ENCODE assay signal across 8 cellular contexts in genomic region chr17:2179615-2180295, GRCh38.
A peak's percentile ranks its signal among the peaks of the same experiment; 100 is the strongest.
DNase-seq lines count a peak whose midpoint lies in the region; ATAC-seq and TF ChIP-seq lines count a peak whose summit lies in the region.

No MANE protein-coding gene starts in this region.

- peak overlapping the region; percentile 42 for H3K4me3 Mint-ChIP-seq in type B pancreatic cell
- H3K4me3 Mint-ChIP-seq in stimulated activated memory B cell treated with anti-CD40 and anti-IgM and Interleukin-4, amounts not matched to agents 10 μg/mL and 1 μg/mL and 100 μg/mL, for 72 hours, result no peak overlapping the region

- no peak for TF ChIP-seq POLR2A in lower leg skin (IDR thresholded peaks at IDR 0.05)

- peaks cover 69% of the 10 kb centered on the region for H3K4me1 Mint-ChIP-seq in type B pancreatic cell (ENCODE audit: unreplicated experiment)
- H3K4me1 Mint-ChIP-seq in stimulated activated memory B cell treated with anti-CD40 and anti-IgM and Interleukin-4, amounts not matched to agents 10 μg/mL and 1 μg/mL and 100 μg/mL, for 72 hours, result no peaks in the 10 kb centered on the region

- ATAC-seq in GM18498 (IDR thresholded peaks at IDR 0.05; ENCODE audit: unreplicated experiment), result no peak
- no peak for ATAC-seq in stimulated activated memory B cell treated with anti-CD40 and anti-IgM and Interleukin-4, amounts not matched to agents 10 μg/mL and 1 μg/mL and 100 μg/mL, for 72 hours
- no peak for ATAC-seq in HG02571 (IDR thresholded peaks at IDR 0.05; ENCODE audit: unreplicated experiment)

- H3K27me3 Mint-ChIP-seq in type B pancreatic cell, result no peaks in the 10 kb centered on the region
- H3K27me3 Mint-ChIP-seq in stimulated activated memory B cell treated with anti-CD40 and anti-IgM and Interleukin-4, amounts not matched to agents 10 μg/mL and 1 μg/mL and 100 μg/mL, for 72 hours, result no peaks in the 10 kb centered on the region

- WGBS in lower leg skin, 2 donors, result 40 to 43% methylated on average over 9 of the region's 9 CpGs

- intact Hi-C loops in lower leg skin (cut with DNase I; ENCODE audit: low total_unique reads), result no loop called here

- peak overlapping the region; percentile 9 for H3K27ac Mint-ChIP-seq in type B pancreatic cell
- no peak overlapping the region for H3K27ac Mint-ChIP-seq in stimulated activated memory B cell treated with anti-CD40 and anti-IgM and Interleukin-4, amounts not matched to agents 10 μg/mL and 1 μg/mL and 100 μg/mL, for 72 hours

- H3K4me3 ChIP-seq in lower leg skin (ENCODE audit: low read depth, poor library complexity, severe bottlenecking), result no peak overlapping the region

- H3K36me3 Mint-ChIP-seq in type B pancreatic cell, result peaks cover 27% of the 10 kb centered on the region
- peaks cover 64% of the 10 kb centered on the region for H3K36me3 Mint-ChIP-seq in stimulated activated memory B cell treated with anti-CD40 and anti-IgM and Interleukin-4, amounts not matched to agents 10 μg/mL and 1 μg/mL and 100 μg/mL, for 72 hours

- DNase-seq in NCI-H1105 treated with DMSO at 0.1 percent for 48 hours (lab: John Stamatoyannopoulos, UW) (peak; percentile 91), cerebellar cortex (ENCODE audit: low spot score) (peak; percentile 68), lower leg skin (ENCODE audit: low spot score in 2 of 2) (peak; percentile 71 to 90), type B pancreatic cell (ENCODE audit: extremely low spot score, unreplicated experiment) (no peak)
- DNase-seq in central memory CD4-positive, alpha-beta T cell, result no peak

- no peak for TF ChIP-seq CTCF in lower leg skin (IDR thresholded peaks at IDR 0.05)
- TF ChIP-seq CTCF in type B pancreatic cell (conservative IDR thresholded peaks at IDR 0.05), result no peak

- H3K9me3 Mint-ChIP-seq in type B pancreatic cell, result no peaks in the 10 kb centered on the region
- H3K9me3 Mint-ChIP-seq in stimulated activated memory B cell treated with anti-CD40 and anti-IgM and Interleukin-4, amounts not matched to agents 10 μg/mL and 1 μg/mL and 100 μg/mL, for 72 hours, result no peaks in the 10 kb centered on the region

Comparison
In these comparisons a context has a peak if more than half of its experiments do, and no peak if none do; other contexts are left out.
1. DNase-seq: peak in NCI-H1105 treated with DMSO at 0.1 percent for 48 hours (single experiment), cerebellar cortex (single experiment) and lower leg skin (2 of 2); none in type B pancreatic cell (single experiment) and central memory CD4-positive, alpha-beta T cell (single experiment).